In genomic region chr21:43311303-43311817, GRCh38 we compare ENCODE assay signal across 10 cellular contexts.
DNase-seq lines count a peak whose midpoint lies in the region; ATAC-seq and TF ChIP-seq lines count a peak whose summit lies in the region.
"Had no signal": no experiment of that assay in that cellular context is flagged by ENCODE, and none has a peak within 500 bp of the region (broad histone marks: within the 10 kb centered on the region; RNA-seq: fewer than 3 reads in every experiment).

No MANE protein-coding gene starts in this region.

- no peak for ATAC-seq in GM21717 (IDR thresholded peaks at IDR 0.05; ENCODE audit: unreplicated experiment)
- ATAC-seq: activated naive CD8-positive, alpha-beta T cell treated with anti-CD3 and anti-CD28 coated beads, Interleukin-2, amount 50 U/mL, for 24 hours had no signal

- H3K4me1 ChIP-seq in mucosa of rectum (ENCODE audit: control insufficient read depth in 2 of 2, insufficient read depth in 2 of 2, low read length in 2 of 2): peaks cover 19% of the 10 kb centered on the region in 2 donors
- no peaks in the 10 kb centered on the region for H3K4me1 ChIP-seq in sigmoid colon

- WGBS in sigmoid colon, 2 donors: 16 to 57% methylated on average over 8 of the region's 8 CpGs

- DNase-seq in HuH-7 (ENCODE audit: low spot score) (peak; percentile 78), NCI-H2029 (lab: John Stamatoyannopoulos, UW) (peak; percentile 89), SHP77 (lab: John Stamatoyannopoulos, UW) (peak; percentile 90), middle frontal gyrus (ENCODE audit: extremely low spot score, low spot score) (no peak), sigmoid colon (no peak)
- DNase-seq: activated naive CD8-positive, alpha-beta T cell treated with anti-CD3 and anti-CD28 coated beads, Interleukin-2, amount 50 U/mL, for 24 hours; KBM-7; spleen had no signal

- H3K4me3 ChIP-seq in mucosa of rectum (ENCODE audit: low read length in 2 of 2) (peak overlapping the region in 1 of 2 donors; percentile 8), sigmoid colon (no peak overlapping the region)
- H3K4me3 ChIP-seq: spleen had no signal

- H3K27ac ChIP-seq in mucosa of rectum (ENCODE audit: low read depth in 2 of 2, low read length in 2 of 2) (peak overlapping the region; percentile 57 to 69), sigmoid colon (no peak overlapping the region)

- TF ChIP-seq POLR2A in sigmoid colon (IDR thresholded peaks at IDR 0.05): no peak

- TF ChIP-seq CTCF in sigmoid colon (IDR thresholded peaks at IDR 0.05): no peak

- no peak for TF ChIP-seq EP300 in sigmoid colon (IDR thresholded peaks at IDR 0.05)

- intact Hi-C loops in sigmoid colon (cut with DNase I): no loop called here

- H3K27me3 ChIP-seq in mucosa of rectum (ENCODE audit: control insufficient read depth in 2 of 2, insufficient read depth in 2 of 2, low read length in 2 of 2) (no peaks in the 10 kb centered on the region), sigmoid colon (peaks cover 0 to 9% (median 0%) of the 10 kb centered on the region in 3 donors)

- H3K9me3 ChIP-seq in mucosa of rectum (ENCODE audit: control insufficient read depth in 2 of 2, low read length in 2 of 2) (no peaks in the 10 kb centered on the region), sigmoid colon (no peaks in the 10 kb centered on the region)
- H3K9me3 ChIP-seq: spleen had no signal

- H3K9ac ChIP-seq in mucosa of rectum (ENCODE audit: low read depth in 1 of 2, low read length in 2 of 2): no peak overlapping the region

- no peaks in the 10 kb centered on the region for H3K36me3 ChIP-seq in mucosa of rectum (ENCODE audit: control insufficient read depth in 2 of 2, insufficient read depth in 2 of 2, low read length in 2 of 2)
- H3K36me3 ChIP-seq in sigmoid colon: no peaks in the 10 kb centered on the region
- H3K36me3 ChIP-seq: spleen had no signal

Comparison
In these comparisons a context has a peak if more than half of its experiments do, and no peak if none do; other contexts are left out.
1. DNase-seq: peak in HuH-7 (single experiment), NCI-H2029 (single experiment) and SHP77 (2 of 2); none in middle frontal gyrus (single experiment) and sigmoid colon (single experiment).
2. H3K27ac ChIP-seq: peak in mucosa of rectum (2 of 2); none in sigmoid colon (0 of 4).